ENCODE assay signal across 38 cellular contexts in genomic region chr4:185031611-185032010, GRCh38. TPM values are rescaled to one million over a fixed set of nuclear protein-coding genes. Genes with fewer than 3 reads are reported as not detected.
"Had no signal": no experiment of that assay in that cellular context is flagged by ENCODE, and none has a peak within 500 bp of the region (broad histone marks: within the 10 kb centered on the region; RNA-seq: fewer than 3 reads in every experiment).

No MANE protein-coding gene starts in this region.

- H3K36me3 ChIP-seq: MG63 had no signal

- H3K9me3 ChIP-seq: MG63 had no signal

- H3K27ac ChIP-seq: KMS-11 had no signal

- DNase-seq: Karpas-422, Kasumi-1, MG63, MM.1S, MV-4-11, NCI-H1048, NCI-H1092, NCI-H1092 treated with DMSO at 0.1 percent for 48 hours, NCI-H1105, NCI-H1105 treated with DMSO at 0.1 percent for 48 hours, NCI-H1417, NCI-H1417 treated with DMSO at 0.1 percent for 48 hours, NCI-H1436, NCI-H1436 treated with DMSO at 0.1 percent for 48 hours, NCI-H146, NCI-H1694, NCI-H1694 treated with DMSO at 0.1 percent for 48 hours, NCI-H187, NCI-H187 treated with DMSO at 0.1 percent for 48 hours, NCI-H1930, NCI-H2029, NCI-H2029 treated with DMSO at 0.1 percent for 48 hours, NCI-H2081 treated with DMSO at 0.1 percent for 48 hours, NCI-H2107, NCI-H2171, NCI-H2171 treated with DMSO at 0.1 percent for 48 hours, NCI-H2227 treated with DMSO at 0.1 percent for 48 hours, NCI-H226, NCI-H345, NCI-H446, NCI-H446 treated with DMSO at 0.1 percent for 48 hours, NCI-H510A, NCI-H510A treated with DMSO at 0.1 percent for 48 hours had no signal

- H3K4me2 ChIP-seq: KMS-11 had no signal

- H3K4me3 ChIP-seq: MG63 had no signal

RNA-seq across cellular contexts. Expression of gene HELT, which starts 13.3 kb away (rescaled TPM):
- total RNA-seq: LHCN-M2, M059J, MCF 10A, NCI-H460 had no signal
